Comparison of ENCODE assay signal across 13 cellular contexts in genomic region chr6:157094038-157094437, GRCh38.
DNase-seq lines count a peak whose midpoint lies in the region; ATAC-seq and TF ChIP-seq lines count a peak whose summit lies in the region.
"Had no signal": no experiment of that assay in that cellular context is flagged by ENCODE, and none has a peak within 500 bp of the region (broad histone marks: within the 10 kb centered on the region; RNA-seq: fewer than 3 reads in every experiment).

No MANE protein-coding gene starts in this region.

- H3K9me3 Mint-ChIP-seq in memory B cell, result no peaks in the 10 kb centered on the region
- H3K9me3 Mint-ChIP-seq: neural crest cell had no signal

- H3K4me1 Mint-ChIP-seq in memory B cell, result peaks cover 26% of the 10 kb centered on the region

- TF ChIP-seq POLR2A in GM18505 (IDR thresholded peaks at IDR 0.05; ENCODE audit: borderline replicate concordance, extremely low read depth, insufficient read depth, insufficient read length), result no peak

- DNase-seq in GM20000 (ENCODE audit: low spot score) (peak; percentile 36), memory B cell (ENCODE audit: low spot score in 2 of 2) (no peak), medulla oblongata (ENCODE audit: extremely low spot score) (no peak), T1000 (lab: John Stamatoyannopoulos, UW) (no peak)
- DNase-seq in activated effector memory CD4-positive, alpha-beta T cell treated with Interleukin-2 at 50 U/mL for 16 hours, result no peak
- DNase-seq: activated CD8-positive, alpha-beta memory T cell treated with anti-CD3 and anti-CD28 coated beads, Interleukin-2, amount 10 ng/mL, durations not matched to agents 7 days and 5 days; NCI-H1105; NCI-H748 treated with DMSO at 0.1 percent for 48 hours; Right ventricle myocardium superior had no signal

- H3K4me3 Mint-ChIP-seq in memory B cell, result peak overlapping the region; percentile 1
- H3K4me3 Mint-ChIP-seq: activated CD8-positive, alpha-beta memory T cell treated with anti-CD3 and anti-CD28 coated beads, Interleukin-2, amount 10 ng/mL, durations not matched to agents 7 days and 5 days had no signal

- H3K27ac Mint-ChIP-seq in memory B cell, result peak overlapping the region; percentile 75
- H3K27ac Mint-ChIP-seq: activated CD8-positive, alpha-beta memory T cell treated with anti-CD3 and anti-CD28 coated beads, Interleukin-2, amount 10 ng/mL, durations not matched to agents 7 days and 5 days had no signal

- no peaks in the 10 kb centered on the region for H3K27me3 Mint-ChIP-seq in memory B cell
- H3K27me3 Mint-ChIP-seq: activated CD8-positive, alpha-beta memory T cell treated with anti-CD3 and anti-CD28 coated beads, Interleukin-2, amount 10 ng/mL, durations not matched to agents 7 days and 5 days had no signal

- TF ChIP-seq CTCF in GM20000 (IDR thresholded peaks at IDR 0.05; ENCODE audit: extremely low read depth, missing control alignments), result no peak

- H3K36me3 Mint-ChIP-seq in memory B cell, result peaks cover 29% of the 10 kb centered on the region

- ATAC-seq in GM18505 (IDR thresholded peaks at IDR 0.05; ENCODE audit: unreplicated experiment) (peak; percentile 65), HG03066 (IDR thresholded peaks at IDR 0.05; ENCODE audit: low read depth, unreplicated experiment) (peak; percentile 93), memory B cell (ENCODE audit: low read depth) (peak; percentile 51)
- ATAC-seq: activated CD8-positive, alpha-beta memory T cell treated with anti-CD3 and anti-CD28 coated beads, Interleukin-2, amount 10 ng/mL, durations not matched to agents 7 days and 5 days; sciatic nerve had no signal
